Comparison of ENCODE assay signal across 16 cellular contexts in the genomic region with DNA sequence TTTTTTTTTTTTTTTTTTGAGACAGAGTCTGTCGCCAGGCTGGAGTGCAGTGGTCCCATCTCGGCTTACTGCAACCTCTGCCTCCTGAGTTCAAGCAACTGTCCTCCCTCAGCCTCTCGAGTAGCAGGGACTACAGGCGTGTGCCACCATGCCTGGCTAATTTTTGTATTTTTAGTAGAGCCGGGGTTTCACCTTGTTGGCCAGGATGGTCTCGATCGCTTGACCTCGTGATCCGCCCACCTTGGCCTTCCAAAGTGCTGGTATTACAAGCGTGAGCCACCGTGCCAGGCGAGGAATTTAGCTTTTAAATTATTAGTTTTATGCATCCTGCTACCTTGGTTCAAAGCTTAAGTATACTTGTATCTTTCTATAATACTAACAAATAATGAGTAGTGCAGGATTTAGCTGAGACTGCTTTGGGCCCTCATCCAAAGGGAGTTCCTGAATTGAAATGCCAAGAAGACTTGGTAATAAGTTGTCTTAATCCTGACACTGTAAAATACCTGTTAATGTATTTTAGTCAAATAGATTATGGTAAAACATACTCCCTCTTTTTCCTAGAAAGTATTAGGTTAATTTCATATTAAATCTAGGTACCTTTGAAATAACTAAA. TPM values are rescaled to one million over a fixed set of nuclear protein-coding genes. Genes with fewer than 3 reads are reported as not detected.
A peak's percentile ranks its signal among the peaks of the same experiment; 100 is the strongest.
DNase-seq lines count a peak whose midpoint lies in the region; TF ChIP-seq lines count a peak whose summit lies in the region.
"Had no signal": no experiment of that assay in that cellular context is flagged by ENCODE, and none has a peak within 500 bp of the region (broad histone marks: within the 10 kb centered on the region; RNA-seq: fewer than 3 reads in every experiment).

No MANE protein-coding gene starts in this region.

- 95% methylated on average over 12 of the region's 12 CpGs for WGBS in hepatocyte (ENCODE audit: low lambda C conversion rate, missing lambda C conversion rate)

- peaks cover 3% of the 10 kb centered on the region for H3K4me1 ChIP-seq in hepatocyte (ENCODE audit: insufficient read depth)

- H4K20me1 ChIP-seq in hepatocyte (ENCODE audit: insufficient read depth, poor library complexity, severe bottlenecking) = peaks cover 25% of the 10 kb centered on the region

- H3K27ac Mint-ChIP-seq in T-helper 1 cell treated with Interleukin-12 subunit alpha and Interleukin-12 subunit beta and Interleukin-4 antibody, amounts not matched to agents 30 μg/mL and 1 μg/mL, for 36 hours = peak overlapping the region; percentile 55
- no peak overlapping the region for H3K27ac Mint-ChIP-seq in neural crest cell (ENCODE audit: unreplicated experiment)

- H3K27me3 Mint-ChIP-seq in T-helper 1 cell treated with Interleukin-12 subunit alpha and Interleukin-12 subunit beta and Interleukin-4 antibody, amounts not matched to agents 30 μg/mL and 1 μg/mL, for 36 hours (ENCODE audit: low read depth) = no peaks in the 10 kb centered on the region
- H3K27me3 Mint-ChIP-seq in neural crest cell (ENCODE audit: low read depth) = no peaks in the 10 kb centered on the region

- H3K36me3 Mint-ChIP-seq in T-helper 1 cell treated with Interleukin-12 subunit alpha and Interleukin-12 subunit beta and Interleukin-4 antibody, amounts not matched to agents 30 μg/mL and 1 μg/mL, for 36 hours (ENCODE audit: low read depth) = peaks cover 39% of the 10 kb centered on the region
- H3K36me3 Mint-ChIP-seq in neural crest cell (ENCODE audit: low read depth) = no peaks in the 10 kb centered on the region

- H3K4me2 ChIP-seq in hepatocyte = no peak overlapping the region

- H3K9me3 ChIP-seq in hepatocyte (ENCODE audit: low read depth) = no peaks in the 10 kb centered on the region

- H3K79me2 ChIP-seq in hepatocyte = peaks cover 95% of the 10 kb centered on the region

- H3K9me2 ChIP-seq in hepatocyte (replicated peaks; ENCODE audit: insufficient read depth) = no peaks in the 10 kb centered on the region

- no peak overlapping the region for H3K27ac ChIP-seq in hepatocyte
- H3K27ac ChIP-seq: 22Rv1 had no signal

- H2AFZ ChIP-seq in hepatocyte = no peak overlapping the region

- no peaks in the 10 kb centered on the region for H3K27me3 ChIP-seq in hepatocyte

- no peak for DNase-seq in T-helper 1 cell
- peak; percentile 29 for DNase-seq in NCI-H226
- peak; percentile 46 for DNase-seq in astrocyte of the hippocampus (ENCODE audit: low read depth, low spot score)
- DNase-seq in neural crest cell (ENCODE audit: low read depth, low spot score) = no peak
- DNase-seq in hepatocyte (ENCODE audit: low spot score) = no peak
- no peak for DNase-seq in NCI-H1436 (lab: John Stamatoyannopoulos, UW)
- DNase-seq in NCI-H1048 (lab: John Stamatoyannopoulos, UW) = no peak
- DNase-seq: amniotic stem cell, EL, mesendoderm, NCI-H1092 treated with DMSO at 0.1 percent for 48 hours, occipital lobe, SHP77 treated with DMSO at 0.1 percent for 48 hours had no signal

- peaks cover 33% of the 10 kb centered on the region for H3K4me1 Mint-ChIP-seq in T-helper 1 cell treated with Interleukin-12 subunit alpha and Interleukin-12 subunit beta and Interleukin-4 antibody, amounts not matched to agents 30 μg/mL and 1 μg/mL, for 36 hours (ENCODE audit: low read depth)
- peaks cover 40% of the 10 kb centered on the region for H3K4me1 Mint-ChIP-seq in neural crest cell

- H3K9me3 Mint-ChIP-seq in T-helper 1 cell treated with Interleukin-12 subunit alpha and Interleukin-12 subunit beta and Interleukin-4 antibody, amounts not matched to agents 30 μg/mL and 1 μg/mL, for 36 hours = no peaks in the 10 kb centered on the region
- H3K9me3 Mint-ChIP-seq in neural crest cell = no peaks in the 10 kb centered on the region

- no peak overlapping the region for H3K4me3 ChIP-seq in hepatocyte
- H3K4me3 ChIP-seq: K562 had no signal

- H3K4me3 Mint-ChIP-seq in T-helper 1 cell treated with Interleukin-12 subunit alpha and Interleukin-12 subunit beta and Interleukin-4 antibody, amounts not matched to agents 30 μg/mL and 1 μg/mL, for 36 hours = peak overlapping the region; percentile 44
- peak overlapping the region; percentile 3 for H3K4me3 Mint-ChIP-seq in neural crest cell

- no peaks in the 10 kb centered on the region for H3K36me3 ChIP-seq in hepatocyte (replicated peaks; ENCODE audit: insufficient read depth, low read depth)

- no peak for TF ChIP-seq CTCF in neural crest cell (conservative IDR thresholded peaks at IDR 0.05)
- TF ChIP-seq CTCF in hepatocyte (IDR thresholded peaks at IDR 0.05; ENCODE audit: poor library complexity) = no peak

RNA-seq across cellular contexts. Expression of gene CDC42SE2, which starts 5.0 kb away (rescaled TPM):
- total RNA-seq in neural crest cell = 24.1 and 25.5 TPM in 2 replicates
- total RNA-seq in hepatocyte = 45.4 and 51.5 TPM in 2 replicates
- polyA plus RNA-seq in hepatocyte = 21.9 and 27.2 TPM in 2 replicates

Comparison
In these comparisons a context has a peak if more than half of its experiments do, and no peak if none do; other contexts are left out.
1. DNase-seq: peak in NCI-H226 (single experiment) and astrocyte of the hippocampus (single experiment); none in T-helper 1 cell (0 of 5), neural crest cell (single experiment), hepatocyte (single experiment), NCI-H1436 (single experiment) and NCI-H1048 (single experiment).